Comparison of ENCODE assay signal across 2 cellular contexts in genomic region chr14:50955373-50956043, GRCh38.
TF ChIP-seq lines count a peak whose summit lies in the region.

No MANE protein-coding gene starts in this region.

TF ChIP-seq in HCT116, 20 proteins besides CTCF, POLR2A, EP300 and RAD21 (continued from another document):
- TF ChIP-seq ELF1 (IDR thresholded peaks at IDR 0.05; ENCODE audit: borderline replicate concordance, low read depth) (peak; percentile 30; the same call in 1 of the 2 replicates), ATF3 (IDR thresholded peaks at IDR 0.05) (no peak), TCF7L2 (IDR thresholded peaks at IDR 0.05; ENCODE audit: borderline replicate concordance, extremely low read depth, insufficient read depth, insufficient read length) (peak; percentile 30), YY1 (IDR thresholded peaks at IDR 0.05; ENCODE audit: extremely low read depth, insufficient replicate concordance, low read depth, low read length) (no peak), SP1 (IDR thresholded peaks at IDR 0.05; ENCODE audit: low read depth) (peak; percentile 46), MAX (IDR thresholded peaks at IDR 0.05) (peak; percentile 45; the same call in 1 of the 2 replicates), SIN3A (IDR thresholded peaks at IDR 0.05; ENCODE audit: low read depth) (no peak; the same call in none of the 2 replicates)
TF ChIP-seq in HCT116: peak in this region for 9.

TF ChIP-seq in HepG2, 621 proteins besides CTCF, POLR2A, EP300 and RAD21 (continued from another document and continues in another):
- TF ChIP-seq PATZ1 (CRISPR knock-in tag; IDR thresholded peaks at IDR 0.05): no peak
- TF ChIP-seq HMG20A (CRISPR knock-in tag; IDR thresholded peaks at IDR 0.05; ENCODE audit: borderline replicate concordance): peak; percentile 11; the same call in 1 of the 2 replicates
- TF ChIP-seq IRX3 (CRISPR knock-in tag; IDR thresholded peaks at IDR 0.05; ENCODE audit: borderline replicate concordance, low read depth): no peak
- peak; percentile 61; the same call in 1 of the 2 replicates for TF ChIP-seq ZNF24 (IDR thresholded peaks at IDR 0.05)
- TF ChIP-seq SP1 (IDR thresholded peaks at IDR 0.05): no peak
- 0 out of 2 replicates have a peak, but pooled peaks have one; percentile 24 for TF ChIP-seq SP1 (CRISPR knock-in tag; IDR thresholded peaks at IDR 0.05)
- no peak for TF ChIP-seq PHF5A (CRISPR knock-in tag; IDR thresholded peaks at IDR 0.05; ENCODE audit: low read depth, unreplicated experiment)
- TF ChIP-seq STAG1 (CRISPR knock-in tag; IDR thresholded peaks at IDR 0.05): peak; percentile 62
- TF ChIP-seq RFXAP (CRISPR knock-in tag; IDR thresholded peaks at IDR 0.05; ENCODE audit: borderline replicate concordance): no peak
- no peak for TF ChIP-seq POLR2G (IDR thresholded peaks at IDR 0.05; ENCODE audit: low read depth, low read length)
- peak; percentile 83 for TF ChIP-seq FOSL2 (CRISPR knock-in tag; IDR thresholded peaks at IDR 0.05)
- peak; percentile 54; the same call in 1 of the 2 replicates for TF ChIP-seq ZBTB33 (CRISPR knock-in tag; IDR thresholded peaks at IDR 0.05)
- peak; percentile 37 for TF ChIP-seq XRCC5 (optimal IDR thresholded peaks at IDR 0.05; ENCODE audit: low read length)
- TF ChIP-seq FOXM1 (CRISPR knock-in tag; IDR thresholded peaks at IDR 0.05): no peak
- TF ChIP-seq KMT2B (CRISPR knock-in tag; IDR thresholded peaks at IDR 0.05): no peak
- TF ChIP-seq ZC3H13 (CRISPR knock-in tag; IDR thresholded peaks at IDR 0.05): no peak
- peak; percentile 71; the same call in 1 of the 2 replicates for TF ChIP-seq KLF12 (CRISPR knock-in tag; IDR thresholded peaks at IDR 0.05; ENCODE audit: borderline replicate concordance)
- no peak for TF ChIP-seq STAT6 (CRISPR knock-in tag; IDR thresholded peaks at IDR 0.05; ENCODE audit: borderline replicate concordance)
- no peak for TF ChIP-seq ZNF136 (CRISPR knock-in tag; IDR thresholded peaks at IDR 0.05; ENCODE audit: low read depth)
- no peak for TF ChIP-seq TSC22D2 (CRISPR knock-in tag; IDR thresholded peaks at IDR 0.05; ENCODE audit: borderline replicate concordance)
- TF ChIP-seq THAP8 (CRISPR knock-in tag; IDR thresholded peaks at IDR 0.05; ENCODE audit: borderline replicate concordance): no peak
- no peak for TF ChIP-seq HNRNPUL1 (IDR thresholded peaks at IDR 0.05; ENCODE audit: low read depth, low read length)
- no peak for TF ChIP-seq ARHGAP35 (CRISPR knock-in tag; IDR thresholded peaks at IDR 0.05; ENCODE audit: borderline replicate concordance)
- TF ChIP-seq ZNF234 (CRISPR knock-in tag; conservative IDR thresholded peaks at IDR 0.05): no peak
- no peak for TF ChIP-seq RARG (CRISPR knock-in tag; IDR thresholded peaks at IDR 0.05; ENCODE audit: low read depth)
- no peak for TF ChIP-seq TOE1 (CRISPR knock-in tag; IDR thresholded peaks at IDR 0.05)
- no peak for TF ChIP-seq ONECUT2 (CRISPR knock-in tag; IDR thresholded peaks at IDR 0.05)
- no peak for TF ChIP-seq NAIF1 (CRISPR knock-in tag; IDR thresholded peaks at IDR 0.05; ENCODE audit: borderline replicate concordance)
- no peak for TF ChIP-seq MTF2 (CRISPR knock-in tag; IDR thresholded peaks at IDR 0.05; ENCODE audit: borderline replicate concordance)
- TF ChIP-seq ZSCAN31 (CRISPR knock-in tag; IDR thresholded peaks at IDR 0.05; ENCODE audit: low read depth): no peak
- no peak for TF ChIP-seq ZBTB21 (CRISPR knock-in tag; IDR thresholded peaks at IDR 0.05)
- no peak for TF ChIP-seq FIP1L1 (IDR thresholded peaks at IDR 0.05; ENCODE audit: borderline replicate concordance, insufficient read depth, low read depth, low read length)
- 0 out of 2 replicates have a peak, but pooled peaks have one; percentile 9 for TF ChIP-seq SP5 (CRISPR knock-in tag; IDR thresholded peaks at IDR 0.05; ENCODE audit: borderline replicate concordance, low read depth)
- no peak for TF ChIP-seq NCOR1 (IDR thresholded peaks at IDR 0.05; ENCODE audit: borderline replicate concordance, low read length)
- no peak for TF ChIP-seq RERE (CRISPR knock-in tag; IDR thresholded peaks at IDR 0.05; ENCODE audit: low read depth)
- TF ChIP-seq ZNF547 (CRISPR knock-in tag; IDR thresholded peaks at IDR 0.05): no peak
- TF ChIP-seq CBX2 (IDR thresholded peaks at IDR 0.05; ENCODE audit: low read depth, low read length): no peak
- no peak for TF ChIP-seq CBX2 (CRISPR knock-in tag; IDR thresholded peaks at IDR 0.05; ENCODE audit: low read depth)
- TF ChIP-seq ZNF446 (CRISPR knock-in tag; IDR thresholded peaks at IDR 0.05): no peak
- no peak for TF ChIP-seq GTF2F1 (IDR thresholded peaks at IDR 0.05; ENCODE audit: low read length)
- no peak for TF ChIP-seq SP2 (CRISPR knock-in tag; IDR thresholded peaks at IDR 0.05)
- TF ChIP-seq HNRNPK (IDR thresholded peaks at IDR 0.05; ENCODE audit: low read depth, low read length, poor library complexity, severe bottlenecking): no peak
- TF ChIP-seq SATB2 (CRISPR knock-in tag; IDR thresholded peaks at IDR 0.05): no peak
- TF ChIP-seq ZNF850 (CRISPR knock-in tag; conservative IDR thresholded peaks at IDR 0.05): no peak
- TF ChIP-seq SMC3 (IDR thresholded peaks at IDR 0.05; ENCODE audit: low read length): peak; percentile 74
- no peak for TF ChIP-seq RBM22 (optimal IDR thresholded peaks at IDR 0.05; ENCODE audit: low read length)
- no peak for TF ChIP-seq ZNF274 (CRISPR knock-in tag; IDR thresholded peaks at IDR 0.05)
- 0 out of 2 replicates have a peak, but pooled peaks have one; percentile 9 for TF ChIP-seq ARID5B (CRISPR knock-in tag; IDR thresholded peaks at IDR 0.05)
